21 cellular contexts compared by ENCODE assay signal in the genomic region with DNA sequence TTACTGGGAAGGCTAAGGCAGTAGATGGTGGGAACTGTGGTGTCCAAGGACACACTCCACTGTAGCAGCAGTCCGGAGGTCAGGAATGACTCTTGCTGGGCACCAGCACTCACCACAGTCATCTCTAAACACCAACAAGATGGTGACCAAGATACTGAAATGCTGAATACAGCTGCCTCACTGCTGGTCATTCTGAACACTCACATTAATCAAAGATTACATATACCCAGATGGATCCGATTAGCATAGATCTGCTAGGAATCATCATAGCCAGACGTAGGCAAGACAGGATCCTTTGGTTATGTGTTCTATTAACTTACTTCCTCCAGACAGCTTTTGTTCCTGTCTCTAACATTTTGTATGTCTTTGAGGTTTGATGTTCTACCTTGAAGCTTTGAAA.
"Had no signal": no experiment of that assay in that cellular context is flagged by ENCODE, and none has a peak within 500 bp of the region (broad histone marks: within the 10 kb centered on the region; RNA-seq: fewer than 3 reads in every experiment).

No MANE protein-coding gene starts in this region.

- H3K4me3 ChIP-seq: heart left ventricle, lung, pancreas, stomach, thoracic aorta, transverse colon had no signal

- H3K4me1 ChIP-seq: pancreas, stomach, transverse colon had no signal

- H3K9me3 ChIP-seq: heart left ventricle, pancreas, stomach, thoracic aorta, transverse colon had no signal

- DNase-seq: cortex of kidney; effector memory CD4-positive, alpha-beta T cell; foreskin melanocyte; heart left ventricle; hippocampal formation; left colon; left ventricle myocardium superior; mesenchymal stem cell; midbrain; naive B cell; occipital lobe; pancreas; right cardiac atrium; small intestine; stimulated activated CD4-positive, alpha-beta T cell treated with anti-CD3 and anti-CD28 coated beads, Interleukin-12 subunit alpha, Interleukin-12 subunit beta, amount 100 ng/mL, for 4 hours; stimulated activated naive CD4-positive, alpha-beta T cell; stomach; substantia nigra; transverse colon had no signal

- H3K36me3 ChIP-seq: heart left ventricle, pancreas, stomach, thoracic aorta, transverse colon had no signal

- H3K27me3 ChIP-seq: heart left ventricle, pancreas, stomach, transverse colon had no signal

- H3K27ac ChIP-seq: heart left ventricle, pancreas, stomach, thoracic aorta, transverse colon had no signal
